12 cellular contexts compared by ENCODE assay signal in the genomic region with DNA sequence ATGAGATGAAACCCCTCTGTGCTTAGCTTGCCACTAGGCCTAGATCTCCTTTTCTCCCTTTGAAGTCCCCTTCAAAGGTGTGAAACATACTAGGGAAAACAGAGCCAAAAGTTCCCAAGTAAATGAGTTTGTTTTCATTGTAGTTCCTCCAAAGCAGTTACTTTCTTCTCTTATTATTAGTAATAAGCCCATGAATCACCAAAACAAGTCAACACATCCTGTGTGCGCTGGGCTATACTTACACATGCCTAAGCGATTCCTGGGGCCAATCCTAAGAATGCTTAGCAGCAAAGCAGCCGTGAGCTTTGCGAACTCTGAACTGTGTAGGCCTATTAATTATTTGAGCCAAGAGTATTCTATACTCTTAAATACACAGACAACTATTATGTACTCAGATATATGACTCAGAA. TPM values are rescaled to one million over a fixed set of nuclear protein-coding genes. Genes with fewer than 3 reads are reported as not detected.
A peak's percentile ranks its signal among the peaks of the same experiment; 100 is the strongest.
DNase-seq lines count a peak whose midpoint lies in the region; ATAC-seq, FAIRE-seq and TF ChIP-seq lines count a peak whose summit lies in the region.
"Had no signal": no experiment of that assay in that cellular context is flagged by ENCODE, and none has a peak within 500 bp of the region (broad histone marks: within the 10 kb centered on the region; RNA-seq: fewer than 3 reads in every experiment).

No MANE protein-coding gene starts in this region.

- H3K4me2 ChIP-seq in astrocyte (ENCODE audit: low read length): peak overlapping the region; percentile 81

- peaks cover 72% of the 10 kb centered on the region for H3K4me1 Mint-ChIP-seq in astrocyte (ENCODE audit: low read depth, unreplicated experiment)
- H3K4me1 Mint-ChIP-seq in stimulated activated effector memory CD8-positive, alpha-beta T cell treated with anti-CD3 and anti-CD28 coated beads, Interleukin-12 subunit alpha, Interleukin-12 subunit beta, amount 100 ng/mL, for 72 hours: peaks cover 30% of the 10 kb centered on the region

- peak overlapping the region; percentile 98 for H3K27ac ChIP-seq in astrocyte (ENCODE audit: low read depth, low read length)

- H4K20me1 ChIP-seq in astrocyte (ENCODE audit: insufficient read depth, low read length): peaks cover 74% of the 10 kb centered on the region

- H3K36me3 Mint-ChIP-seq in astrocyte (ENCODE audit: low read depth, unreplicated experiment): peaks cover 42% of the 10 kb centered on the region
- no peaks in the 10 kb centered on the region for H3K36me3 Mint-ChIP-seq in stimulated activated effector memory CD8-positive, alpha-beta T cell treated with anti-CD3 and anti-CD28 coated beads, Interleukin-12 subunit alpha, Interleukin-12 subunit beta, amount 100 ng/mL, for 72 hours

- peaks cover 87% of the 10 kb centered on the region for H3K4me1 ChIP-seq in astrocyte (ENCODE audit: insufficient read depth, low read length)

- no peaks in the 10 kb centered on the region for H3K27me3 Mint-ChIP-seq in astrocyte (ENCODE audit: low read depth, unreplicated experiment)

- H3K4me3 ChIP-seq in astrocyte (ENCODE audit: insufficient read depth, low read depth, low read length): peak overlapping the region; percentile 39

- FAIRE-seq in astrocyte (lab: Jason Lieb, UNC): no peak
- FAIRE-seq: frontal cortex had no signal

- peaks cover 82% of the 10 kb centered on the region for H3K79me2 ChIP-seq in astrocyte (ENCODE audit: insufficient read depth, low read length)

- DNase-seq in GM20000 (ENCODE audit: low spot score) (peak; percentile 16), astrocyte (ENCODE audit: low read depth) (peak; percentile 85), glomerular visceral epithelial cell (ENCODE audit: extremely low spot score) (peak; percentile 26), NCI-H2227 (lab: John Stamatoyannopoulos, UW; ENCODE audit: unreplicated experiment) (no peak), COLO829 (ENCODE audit: low spot score) (no peak), ACHN (no peak), activated gamma-delta T cell (lab: John Stamatoyannopoulos, UW) (no peak)
- no peak for DNase-seq in stimulated activated effector memory CD8-positive, alpha-beta T cell treated with anti-CD3 and anti-CD28 coated beads, Interleukin-12 subunit alpha, Interleukin-12 subunit beta, amount 100 ng/mL, for 72 hours (ENCODE audit: low spot score in 2 of 2)
- DNase-seq: activated CD4-positive, alpha-beta memory T cell treated with anti-CD3 and anti-CD28 coated beads, Interleukin-2, amount 10 ng/mL, durations not matched to agents 7 days and 5 days; DND-41; NCI-H2227 treated with DMSO at 0.1 percent for 48 hours had no signal

- peak; percentile 16 for ATAC-seq in stimulated activated effector memory CD8-positive, alpha-beta T cell treated with anti-CD3 and anti-CD28 coated beads, Interleukin-12 subunit alpha, Interleukin-12 subunit beta, amount 100 ng/mL, for 72 hours

- peak overlapping the region; percentile 91 for H3K4me3 Mint-ChIP-seq in astrocyte (ENCODE audit: unreplicated experiment)
- no peak overlapping the region for H3K4me3 Mint-ChIP-seq in stimulated activated effector memory CD8-positive, alpha-beta T cell treated with anti-CD3 and anti-CD28 coated beads, Interleukin-12 subunit alpha, Interleukin-12 subunit beta, amount 100 ng/mL, for 72 hours
- H3K4me3 Mint-ChIP-seq: activated CD4-positive, alpha-beta memory T cell treated with anti-CD3 and anti-CD28 coated beads, Interleukin-2, amount 10 ng/mL, durations not matched to agents 7 days and 5 days had no signal

- no peak for TF ChIP-seq CTCF in GM20000 (IDR thresholded peaks at IDR 0.05; ENCODE audit: extremely low read depth, missing control alignments)
- no peak for TF ChIP-seq CTCF in astrocyte (IDR thresholded peaks at IDR 0.05; ENCODE audit: insufficient read depth, low read depth, low read length)

- no peaks in the 10 kb centered on the region for H3K27me3 ChIP-seq in astrocyte (ENCODE audit: insufficient read depth, low read length)

- H2AFZ ChIP-seq in astrocyte (ENCODE audit: low read depth, low read length): no peak overlapping the region

- peak overlapping the region; percentile 58 for H3K27ac Mint-ChIP-seq in astrocyte (ENCODE audit: unreplicated experiment)
- H3K27ac Mint-ChIP-seq in stimulated activated effector memory CD8-positive, alpha-beta T cell treated with anti-CD3 and anti-CD28 coated beads, Interleukin-12 subunit alpha, Interleukin-12 subunit beta, amount 100 ng/mL, for 72 hours: no peak overlapping the region
- H3K27ac Mint-ChIP-seq: activated CD4-positive, alpha-beta memory T cell treated with anti-CD3 and anti-CD28 coated beads, Interleukin-2, amount 10 ng/mL, durations not matched to agents 7 days and 5 days had no signal

- H3K9ac ChIP-seq in astrocyte (ENCODE audit: low read length): peak overlapping the region; percentile 81

- in situ Hi-C loops in ACHN (cut with HindIII; ENCODE audit: low pct_ligation_motif_present, low pct_unique_long_range_greater_than_20kb, low sequenced_read_pairs): no loop called here

- H3K9me3 Mint-ChIP-seq in astrocyte (ENCODE audit: unreplicated experiment): no peaks in the 10 kb centered on the region
- H3K9me3 Mint-ChIP-seq in stimulated activated effector memory CD8-positive, alpha-beta T cell treated with anti-CD3 and anti-CD28 coated beads, Interleukin-12 subunit alpha, Interleukin-12 subunit beta, amount 100 ng/mL, for 72 hours: no peaks in the 10 kb centered on the region
- H3K9me3 Mint-ChIP-seq: activated CD4-positive, alpha-beta memory T cell treated with anti-CD3 and anti-CD28 coated beads, Interleukin-2, amount 10 ng/mL, durations not matched to agents 7 days and 5 days had no signal

- peaks cover 64% of the 10 kb centered on the region for H3K36me3 ChIP-seq in astrocyte (ENCODE audit: insufficient read depth, low read length)

- no peaks in the 10 kb centered on the region for H3K9me3 ChIP-seq in astrocyte (ENCODE audit: insufficient read depth, low read depth, low read length)

RNA-seq across cellular contexts. Expression of a gene that starts 7.6 kb away (rescaled TPM):
- 363 and 389 TPM in 2 replicates for total RNA-seq in astrocyte

RNA-seq across cellular contexts. Expression of a gene that starts 52.1 kb away (rescaled TPM):
- 96.3 and 99.3 TPM in 2 replicates for total RNA-seq in astrocyte

Comparison
In these comparisons a context has a peak if more than half of its experiments do, and no peak if none do; other contexts are left out.
1. DNase-seq: peak in GM20000 (single experiment), astrocyte (single experiment) and glomerular visceral epithelial cell (single experiment); none in stimulated activated effector memory CD8-positive, alpha-beta T cell treated with anti-CD3 and anti-CD28 coated beads, Interleukin-12 subunit alpha, Interleukin-12 subunit beta, amount 100 ng/mL, for 72 hours (0 of 2), NCI-H2227 (single experiment), COLO829 (single experiment), ACHN (single experiment) and activated gamma-delta T cell (single experiment).